2 cellular contexts compared by ENCODE assay signal in the genomic region with DNA sequence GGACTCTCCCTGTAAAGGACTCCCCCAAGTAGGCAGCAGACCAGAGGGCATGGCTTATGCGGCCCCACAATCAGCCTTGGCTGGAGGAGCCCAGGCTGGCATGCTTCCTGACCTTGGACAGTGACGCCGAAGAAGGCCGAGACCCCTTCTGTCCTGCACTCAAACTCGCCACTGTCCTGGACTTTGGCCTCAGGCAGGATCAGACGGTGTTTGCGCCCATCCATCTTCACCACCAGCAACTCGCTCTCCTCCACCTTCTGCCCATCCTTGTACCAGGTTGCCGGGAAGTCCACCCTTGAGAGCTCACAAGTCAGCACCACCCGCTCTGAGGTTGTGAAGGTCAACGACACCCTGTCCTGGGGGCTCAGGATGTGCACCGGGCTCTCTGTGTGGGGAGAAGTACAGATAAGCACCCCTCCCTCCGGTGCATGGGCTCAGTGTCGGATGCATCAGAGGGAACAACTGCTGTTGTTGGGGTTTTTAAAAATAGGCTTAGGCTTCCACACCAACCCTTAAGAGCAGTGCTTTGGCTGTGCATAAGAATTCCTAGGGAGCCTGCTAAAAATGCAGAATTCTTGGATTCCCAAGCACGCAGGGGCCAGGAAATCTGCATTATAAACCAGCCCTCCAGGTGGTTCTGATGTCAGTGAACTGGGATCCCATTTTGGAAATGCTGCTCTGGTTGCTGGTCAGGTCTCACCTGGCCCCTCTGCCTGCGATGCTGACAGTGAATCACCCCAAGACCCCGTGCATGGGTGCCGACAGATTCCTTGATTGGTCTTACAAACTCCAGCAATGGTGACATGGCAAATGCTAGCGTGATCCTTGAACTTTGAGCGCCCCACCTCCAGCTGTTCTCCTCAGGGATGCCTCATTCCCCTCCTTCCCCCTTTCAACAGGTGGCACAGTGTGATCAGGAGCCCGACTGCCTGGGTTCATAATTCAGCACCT.
TF ChIP-seq lines count a peak whose summit lies in the region.

No MANE protein-coding gene starts in this region.

TF ChIP-seq in SK-N-SH, 30 proteins besides CTCF, POLR2A, EP300 and RAD21 (continued from another document):
- TF ChIP-seq POLR2AphosphoS5 (IDR thresholded peaks at IDR 0.05; ENCODE audit: low read depth, low read length): no peak
- no peak for TF ChIP-seq RCOR1 (IDR thresholded peaks at IDR 0.05; ENCODE audit: low read length)
- TF ChIP-seq GABPA (IDR thresholded peaks at IDR 0.05; ENCODE audit: low read depth): no peak
- no peak for TF ChIP-seq TEAD4 (IDR thresholded peaks at IDR 0.05; ENCODE audit: borderline replicate concordance, insufficient read depth)
- no peak for TF ChIP-seq NFIC (IDR thresholded peaks at IDR 0.05; ENCODE audit: borderline replicate concordance)
- TF ChIP-seq, protein P1, sequence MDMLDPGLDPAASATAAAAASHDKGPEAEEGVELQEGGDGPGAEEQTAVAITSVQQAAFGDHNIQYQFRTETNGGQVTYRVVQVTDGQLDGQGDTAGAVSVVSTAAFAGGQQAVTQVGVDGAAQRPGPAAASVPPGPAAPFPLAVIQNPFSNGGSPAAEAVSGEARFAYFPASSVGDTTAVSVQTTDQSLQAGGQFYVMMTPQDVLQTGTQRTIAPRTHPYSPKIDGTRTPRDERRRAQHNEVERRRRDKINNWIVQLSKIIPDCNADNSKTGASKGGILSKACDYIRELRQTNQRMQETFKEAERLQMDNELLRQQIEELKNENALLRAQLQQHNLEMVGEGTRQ (IDR thresholded peaks at IDR 0.05; ENCODE audit: borderline replicate concordance, low read depth, low read length): no peak
TF ChIP-seq in SK-N-SH: peak in this region for 0.

TF ChIP-seq in SK-N-SH treated with all-trans-retinoic acid at 6 μM for 48 hours, 23 proteins besides CTCF, POLR2A, EP300 and RAD21 (continued from another document):
- TF ChIP-seq, protein P2, sequence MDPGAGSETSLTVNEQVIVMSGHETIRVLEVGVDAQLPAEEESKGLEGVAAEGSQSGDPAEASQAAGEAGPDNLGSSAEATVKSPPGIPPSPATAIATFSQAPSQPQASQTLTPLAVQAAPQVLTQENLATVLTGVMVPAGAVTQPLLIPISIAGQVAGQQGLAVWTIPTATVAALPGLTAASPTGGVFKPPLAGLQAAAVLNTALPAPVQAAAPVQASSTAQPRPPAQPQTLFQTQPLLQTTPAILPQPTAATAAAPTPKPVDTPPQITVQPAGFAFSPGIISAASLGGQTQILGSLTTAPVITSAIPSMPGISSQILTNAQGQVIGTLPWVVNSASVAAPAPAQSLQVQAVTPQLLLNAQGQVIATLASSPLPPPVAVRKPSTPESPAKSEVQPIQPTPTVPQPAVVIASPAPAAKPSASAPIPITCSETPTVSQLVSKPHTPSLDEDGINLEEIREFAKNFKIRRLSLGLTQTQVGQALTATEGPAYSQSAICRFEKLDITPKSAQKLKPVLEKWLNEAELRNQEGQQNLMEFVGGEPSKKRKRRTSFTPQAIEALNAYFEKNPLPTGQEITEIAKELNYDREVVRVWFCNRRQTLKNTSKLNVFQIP (CRISPR knock-in tag; IDR thresholded peaks at IDR 0.05; ENCODE audit: borderline replicate concordance, low read depth): no peak
- TF ChIP-seq ISL1 (CRISPR knock-in tag; IDR thresholded peaks at IDR 0.05) (no peak), ZFP30 (CRISPR knock-in tag; IDR thresholded peaks at IDR 0.05) (no peak), SNAI2 (CRISPR knock-in tag; IDR thresholded peaks at IDR 0.05) (no peak), TOX (CRISPR knock-in tag; IDR thresholded peaks at IDR 0.05; ENCODE audit: borderline replicate concordance) (no peak), RARB (CRISPR knock-in tag; IDR thresholded peaks at IDR 0.05) (no peak), TCF4 (CRISPR knock-in tag; IDR thresholded peaks at IDR 0.05; ENCODE audit: borderline replicate concordance) (no peak)
- TF ChIP-seq, protein P3, sequence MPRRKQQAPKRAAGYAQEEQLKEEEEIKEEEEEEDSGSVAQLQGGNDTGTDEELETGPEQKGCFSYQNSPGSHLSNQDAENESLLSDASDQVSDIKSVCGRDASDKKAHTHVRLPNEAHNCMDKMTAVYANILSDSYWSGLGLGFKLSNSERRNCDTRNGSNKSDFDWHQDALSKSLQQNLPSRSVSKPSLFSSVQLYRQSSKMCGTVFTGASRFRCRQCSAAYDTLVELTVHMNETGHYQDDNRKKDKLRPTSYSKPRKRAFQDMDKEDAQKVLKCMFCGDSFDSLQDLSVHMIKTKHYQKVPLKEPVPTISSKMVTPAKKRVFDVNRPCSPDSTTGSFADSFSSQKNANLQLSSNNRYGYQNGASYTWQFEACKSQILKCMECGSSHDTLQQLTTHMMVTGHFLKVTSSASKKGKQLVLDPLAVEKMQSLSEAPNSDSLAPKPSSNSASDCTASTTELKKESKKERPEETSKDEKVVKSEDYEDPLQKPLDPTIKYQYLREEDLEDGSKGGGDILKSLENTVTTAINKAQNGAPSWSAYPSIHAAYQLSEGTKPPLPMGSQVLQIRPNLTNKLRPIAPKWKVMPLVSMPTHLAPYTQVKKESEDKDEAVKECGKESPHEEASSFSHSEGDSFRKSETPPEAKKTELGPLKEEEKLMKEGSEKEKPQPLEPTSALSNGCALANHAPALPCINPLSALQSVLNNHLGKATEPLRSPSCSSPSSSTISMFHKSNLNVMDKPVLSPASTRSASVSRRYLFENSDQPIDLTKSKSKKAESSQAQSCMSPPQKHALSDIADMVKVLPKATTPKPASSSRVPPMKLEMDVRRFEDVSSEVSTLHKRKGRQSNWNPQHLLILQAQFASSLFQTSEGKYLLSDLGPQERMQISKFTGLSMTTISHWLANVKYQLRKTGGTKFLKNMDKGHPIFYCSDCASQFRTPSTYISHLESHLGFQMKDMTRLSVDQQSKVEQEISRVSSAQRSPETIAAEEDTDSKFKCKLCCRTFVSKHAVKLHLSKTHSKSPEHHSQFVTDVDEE (CRISPR knock-in tag; IDR thresholded peaks at IDR 0.05): no peak
